ENCODE assay signal across 32 cellular contexts in genomic region chr12:112808176-112808575, GRCh38. TPM values are rescaled to one million over a fixed set of nuclear protein-coding genes. Genes with fewer than 3 reads are reported as not detected.
DNase-seq lines count a peak whose midpoint lies in the region; ATAC-seq, FAIRE-seq and TF ChIP-seq lines count a peak whose summit lies in the region.
"Had no signal": no experiment of that assay in that cellular context is flagged by ENCODE, and none has a peak within 500 bp of the region (broad histone marks: within the 10 kb centered on the region; RNA-seq: fewer than 3 reads in every experiment).

No MANE protein-coding gene starts in this region.

- CTCF ChIA-PET in A549 (lab: Yijun Ruan, JAX) = no interaction called here

- TF ChIP-seq RAD21 in A549 (conservative IDR thresholded peaks at IDR 0.05 in 1 of 2, IDR thresholded peaks at IDR 0.05 in 1 of 2) = no peak

- 62% methylated on average over 5 of the region's 5 CpGs for WGBS in A549 (ENCODE audit: missing lambda C conversion rate)

- H3K9me3 ChIP-seq in A549 = no peaks in the 10 kb centered on the region

- H3K27me3 Mint-ChIP-seq in activated naive CD8-positive, alpha-beta T cell treated with anti-CD3 and anti-CD28 coated beads for 36 hours = no peaks in the 10 kb centered on the region

- peak overlapping the region; percentile 54 for H3K4me2 ChIP-seq in A549

- no peaks in the 10 kb centered on the region for H3K4me1 Mint-ChIP-seq in activated naive CD8-positive, alpha-beta T cell treated with anti-CD3 and anti-CD28 coated beads for 36 hours
- H3K4me1 Mint-ChIP-seq: CD4-positive, alpha-beta memory T cell had no signal

- no peak for TF ChIP-seq EP300 in A549 (IDR thresholded peaks at IDR 0.05)

- H3K36me3 Mint-ChIP-seq in activated naive CD8-positive, alpha-beta T cell treated with anti-CD3 and anti-CD28 coated beads for 36 hours = no peaks in the 10 kb centered on the region
- H3K36me3 Mint-ChIP-seq: CD4-positive, alpha-beta memory T cell had no signal

- TF ChIP-seq POLR2A in A549 (IDR thresholded peaks at IDR 0.05; ENCODE audit: low read length) = no peak

- ATAC-seq in A549 = no peak
- ATAC-seq in GM21717 (IDR thresholded peaks at IDR 0.05; ENCODE audit: unreplicated experiment) = no peak
- ATAC-seq: HepG2, Panc1 had no signal

- no peak overlapping the region for H3K4me3 Mint-ChIP-seq in activated naive CD8-positive, alpha-beta T cell treated with anti-CD3 and anti-CD28 coated beads for 36 hours
- H3K4me3 Mint-ChIP-seq: T-helper 2 cell treated with Interferon-gamma antibody and Interleukin-4, amounts not matched to agents 5 μg/mL and 100 μg/mL, for 36 hours had no signal

- no peak overlapping the region for H3K4me3 ChIP-seq in A549

- TF ChIP-seq CTCF in A549 (IDR thresholded peaks at IDR 0.05) = no peak

- FAIRE-seq in A549 (lab: Jason Lieb, UNC) = no peak
- FAIRE-seq: A204.1, GM12891, H54, HepG2 had no signal

- no peak overlapping the region for H3K27ac Mint-ChIP-seq in activated naive CD8-positive, alpha-beta T cell treated with anti-CD3 and anti-CD28 coated beads for 36 hours
- H3K27ac Mint-ChIP-seq: CD4-positive, alpha-beta memory T cell; T-helper 2 cell treated with Interferon-gamma antibody and Interleukin-4, amounts not matched to agents 5 μg/mL and 100 μg/mL, for 36 hours had no signal

- no peaks in the 10 kb centered on the region for H3K9me3 Mint-ChIP-seq in activated naive CD8-positive, alpha-beta T cell treated with anti-CD3 and anti-CD28 coated beads for 36 hours
- H3K9me3 Mint-ChIP-seq: CD4-positive, alpha-beta memory T cell; T-helper 2 cell treated with Interferon-gamma antibody and Interleukin-4, amounts not matched to agents 5 μg/mL and 100 μg/mL, for 36 hours had no signal

- peaks cover 33% of the 10 kb centered on the region for H3K4me1 ChIP-seq in A549

- no peak for DNase-seq in A549 (ENCODE audit: low read depth in 1 of 2, low spot score in 1 of 2)
- DNase-seq in DMS53 treated with DMSO at 0.1 percent for 48 hours (lab: John Stamatoyannopoulos, UW; ENCODE audit: unreplicated experiment) = peak; percentile 21
- peak; percentile 49 for DNase-seq in NCI-H446 treated with DMSO at 0.1 percent for 48 hours (lab: John Stamatoyannopoulos, UW)
- peak; percentile 56 for DNase-seq in NCI-H82 treated with DMSO at 0.1 percent for 48 hours (lab: John Stamatoyannopoulos, UW; ENCODE audit: unreplicated experiment)
- no peak for DNase-seq in LoVo (ENCODE audit: low spot score)
- DNase-seq in activated naive CD8-positive, alpha-beta T cell treated with anti-CD3 and anti-CD28 coated beads for 36 hours = no peak
- DNase-seq: AML-193; C1 segment of cervical spinal cord; CD4-positive, alpha-beta memory T cell; COR-L47; DMS79; GF-D8; Karpas-422; NCI-H1105 treated with DMSO at 0.1 percent for 48 hours; NCI-H187; NCI-H2081 treated with DMSO at 0.1 percent for 48 hours; NCI-H2171 treated with DMSO at 0.1 percent for 48 hours; NCI-H526 treated with DMSO at 0.1 percent for 48 hours; SHP77; T-helper 1 cell had no signal

- POLR2A ChIA-PET in A549 (lab: Yijun Ruan, JAX) = interaction anchor here (0.5 kb wide), 1 partner anchor 405 kb away, joined by 8 read pairs; no protein-coding TSS in a partner anchor

- H3K27ac ChIP-seq in A549 = no peak overlapping the region; a peak in 1 of 6 replicates
- H3K27ac ChIP-seq: RWPE1 had no signal

TF ChIP-seq in A549, 52 proteins besides CTCF, POLR2A, EP300 and RAD21:
- TF ChIP-seq KDM1A (IDR thresholded peaks at IDR 0.05; ENCODE audit: low read depth) (no peak), CHD2 (IDR thresholded peaks at IDR 0.05; ENCODE audit: low read length, partially characterized antibody) (no peak), ZC3H11A (IDR thresholded peaks at IDR 0.05) (no peak), FOSL2 (IDR thresholded peaks at IDR 0.05) (no peak), FOSL2 (CRISPR knock-in tag; IDR thresholded peaks at IDR 0.05) (no peak), EHMT2 (IDR thresholded peaks at IDR 0.05; ENCODE audit: low read depth) (no peak), NR3C1 (IDR thresholded peaks at IDR 0.05) (no peak), ZSCAN20 (CRISPR knock-in tag; IDR thresholded peaks at IDR 0.05) (no peak), SMC3 (IDR thresholded peaks at IDR 0.05) (no peak), CEBPB (IDR thresholded peaks at IDR 0.05) (no peak), PBX3 (IDR thresholded peaks at IDR 0.05) (no peak), PHF8 (IDR thresholded peaks at IDR 0.05; ENCODE audit: borderline replicate concordance, low read depth) (no peak), HMGXB4 (CRISPR knock-in tag; IDR thresholded peaks at IDR 0.05; ENCODE audit: borderline replicate concordance) (no peak), HEYL (CRISPR knock-in tag; IDR thresholded peaks at IDR 0.05) (no peak)

RNA-seq across cellular contexts. Expression of gene RPH3A, which starts 16.6 kb away (rescaled TPM):
- polyA plus RNA-seq in A549 (2011; rRNA removed) (0.22 and 0.31 TPM in 2 replicates), A549 (2017; fragmentation: RNase III; extraction: RNeasy Plus Mini Kit Qiagen cat#74134 plus additional on column Dnase treatment) (0.21 to 0.36 TPM (median 0.27 TPM) in 3 replicates)
- 0.05 and 0.06 TPM in 2 replicates for polyA plus RNA-seq in A549 (2012; cell fraction: cytosol; rRNA removed)
- 0.10 and 0.27 TPM in 2 replicates for polyA plus RNA-seq in A549 (2012; cell fraction: nucleus; rRNA removed)
- 0.29 TPM in 1 of 2 replicates, not detected in the other for polyA minus RNA-seq in A549 (2011; rRNA and poly(A)+ RNA removed)
- not detected for total RNA-seq in activated naive CD8-positive, alpha-beta T cell treated with anti-CD3 and anti-CD28 coated beads for 36 hours
- total RNA-seq: CD4-positive, alpha-beta memory T cell; HepG2; HT1080; M059J; OCI-LY7; SK-MEL-5 had no signal
- polyA plus RNA-seq: CD4-positive, alpha-beta memory T cell; HepG2 had no signal

Comparison
In these comparisons a context has a peak if more than half of its experiments do, and no peak if none do; other contexts are left out.
1. DNase-seq: peak in DMS53 treated with DMSO at 0.1 percent for 48 hours (single experiment), NCI-H446 treated with DMSO at 0.1 percent for 48 hours (single experiment) and NCI-H82 treated with DMSO at 0.1 percent for 48 hours (single experiment); none in A549 (0 of 2), LoVo (single experiment) and activated naive CD8-positive, alpha-beta T cell treated with anti-CD3 and anti-CD28 coated beads for 36 hours (single experiment).